In genomic region chr7:20030417-20030816, GRCh38 we compare ENCODE assay signal across 12 cellular contexts.
DNase-seq lines count a peak whose midpoint lies in the region; ATAC-seq and TF ChIP-seq lines count a peak whose summit lies in the region.
"Had no signal": no experiment of that assay in that cellular context is flagged by ENCODE, and none has a peak within 500 bp of the region (broad histone marks: within the 10 kb centered on the region; RNA-seq: fewer than 3 reads in every experiment).

No MANE protein-coding gene starts in this region.

- ATAC-seq in GM19467 (IDR thresholded peaks at IDR 0.05; ENCODE audit: unreplicated experiment) (peak; percentile 84), HG02973 (IDR thresholded peaks at IDR 0.05; ENCODE audit: unreplicated experiment) (peak; percentile 81)
- no peak for ATAC-seq in activated CD8-positive, alpha-beta memory T cell treated with anti-CD3 and anti-CD28 coated beads, Interleukin-2, amount 10 ng/mL, durations not matched to agents 7 days and 5 days
- ATAC-seq: stimulated activated naive CD8-positive, alpha-beta T cell treated with anti-CD3 and anti-CD28 coated beads, Interleukin-15, amount 100 ng/mL, for 72 hours had no signal

- H3K9me3 Mint-ChIP-seq in activated CD8-positive, alpha-beta memory T cell treated with anti-CD3 and anti-CD28 coated beads, Interleukin-2, amount 10 ng/mL, durations not matched to agents 7 days and 5 days (ENCODE audit: low read depth): peaks cover 2% of the 10 kb centered on the region
- H3K9me3 Mint-ChIP-seq: stimulated activated naive CD8-positive, alpha-beta T cell treated with anti-CD3 and anti-CD28 coated beads, Interleukin-15, amount 100 ng/mL, for 72 hours had no signal

- CTCF ChIA-PET in activated CD8-positive, alpha-beta memory T cell treated with anti-CD3 and anti-CD28 coated beads, Interleukin-2, amount 10 ng/mL, durations not matched to agents 7 days and 5 days (lab: Charles Lee): interaction anchor here (1.0 to 1.3 kb wide), 2 partner anchors 9 to 15 kb away, joined by 3 read pairs; no protein-coding TSS in a partner anchor

- H3K9ac ChIP-seq in MM.1S (ENCODE audit: low read length): no peak overlapping the region

- TF ChIP-seq CTCF in GM10266 (IDR thresholded peaks at IDR 0.05; ENCODE audit: control insufficient read depth, insufficient read depth, low read depth, missing control alignments): no peak
- TF ChIP-seq CTCF in MM.1S (IDR thresholded peaks at IDR 0.05; ENCODE audit: low read length): no peak
- TF ChIP-seq CTCF in adrenal gland (IDR thresholded peaks at IDR 0.05): no peak

- H3K36me3 ChIP-seq in MM.1S (replicated peaks; ENCODE audit: insufficient read depth, low read length) (no peaks in the 10 kb centered on the region), adrenal gland (replicated peaks in 1 of 2) (no peaks in the 10 kb centered on the region)
- H3K36me3 ChIP-seq: BE2C had no signal

- H3K27ac ChIP-seq in MM.1S (ENCODE audit: low read length) (peak overlapping the region; percentile 38; the same call in 1 of the 2 replicates), adrenal gland (no peak overlapping the region)

- H3K79me2 ChIP-seq in MM.1S (ENCODE audit: low read length): no peaks in the 10 kb centered on the region

- H3K27ac Mint-ChIP-seq in activated CD8-positive, alpha-beta memory T cell treated with anti-CD3 and anti-CD28 coated beads, Interleukin-2, amount 10 ng/mL, durations not matched to agents 7 days and 5 days: no peak overlapping the region
- H3K27ac Mint-ChIP-seq: stimulated activated naive CD8-positive, alpha-beta T cell treated with anti-CD3 and anti-CD28 coated beads, Interleukin-15, amount 100 ng/mL, for 72 hours had no signal

- no peaks in the 10 kb centered on the region for H3K27me3 ChIP-seq in MM.1S (replicated peaks; ENCODE audit: insufficient read depth, low read length)
- no peaks in the 10 kb centered on the region for H3K27me3 ChIP-seq in adrenal gland

- H3K4me1 ChIP-seq in MM.1S (ENCODE audit: low read length): peaks cover 19% of the 10 kb centered on the region
- H3K4me1 ChIP-seq in adrenal gland (replicated peaks in 1 of 2): peaks cover 9 to 28% of the 10 kb centered on the region in 2 donors
- H3K4me1 ChIP-seq: BE2C had no signal

- no peaks in the 10 kb centered on the region for H3K36me3 Mint-ChIP-seq in activated CD8-positive, alpha-beta memory T cell treated with anti-CD3 and anti-CD28 coated beads, Interleukin-2, amount 10 ng/mL, durations not matched to agents 7 days and 5 days

- peak; percentile 13 for DNase-seq in GM10266 (ENCODE audit: extremely low spot score)
- DNase-seq in MM.1S: peak; percentile 28
- DNase-seq in SIG-M5 (lab: John Stamatoyannopoulos, UW): no peak
- DNase-seq in adrenal gland: no peak
- no peak for DNase-seq in midbrain (lab: John Stamatoyannopoulos, UW)
- DNase-seq in activated CD8-positive, alpha-beta memory T cell treated with anti-CD3 and anti-CD28 coated beads, Interleukin-2, amount 10 ng/mL, durations not matched to agents 7 days and 5 days: no peak
- DNase-seq: amygdala; BE2C; mesendoderm; stimulated activated naive CD8-positive, alpha-beta T cell treated with anti-CD3 and anti-CD28 coated beads, Interleukin-15, amount 100 ng/mL, for 72 hours had no signal

- no peaks in the 10 kb centered on the region for H3K9me2 ChIP-seq in MM.1S (replicated peaks; ENCODE audit: insufficient read depth, low read length)

- no peaks in the 10 kb centered on the region for H3K27me3 Mint-ChIP-seq in activated CD8-positive, alpha-beta memory T cell treated with anti-CD3 and anti-CD28 coated beads, Interleukin-2, amount 10 ng/mL, durations not matched to agents 7 days and 5 days
- H3K27me3 Mint-ChIP-seq: stimulated activated naive CD8-positive, alpha-beta T cell treated with anti-CD3 and anti-CD28 coated beads, Interleukin-15, amount 100 ng/mL, for 72 hours had no signal

- WGBS in adrenal gland, 4 donors: 58 to 91% (median 82%) methylated on average over 2 of the region's 2 CpGs

- H3K4me2 ChIP-seq in MM.1S (ENCODE audit: low read depth, low read length): peak overlapping the region; percentile 19; the same call in 1 of the 2 replicates

- no peak overlapping the region for H2AFZ ChIP-seq in MM.1S (ENCODE audit: low read length)

- intact Hi-C loops in adrenal gland (cut with DNase I): no loop called here

- no peaks in the 10 kb centered on the region for H3K9me3 ChIP-seq in MM.1S (replicated peaks; ENCODE audit: insufficient read depth, low read length)
- H3K9me3 ChIP-seq in adrenal gland (replicated peaks in 1 of 3): no peaks in the 10 kb centered on the region
- H3K9me3 ChIP-seq: BE2C had no signal

- no peaks in the 10 kb centered on the region for H3K4me1 Mint-ChIP-seq in activated CD8-positive, alpha-beta memory T cell treated with anti-CD3 and anti-CD28 coated beads, Interleukin-2, amount 10 ng/mL, durations not matched to agents 7 days and 5 days
- H3K4me1 Mint-ChIP-seq: stimulated activated naive CD8-positive, alpha-beta T cell treated with anti-CD3 and anti-CD28 coated beads, Interleukin-15, amount 100 ng/mL, for 72 hours had no signal

- no peak for TF ChIP-seq POLR2A in adrenal gland (IDR thresholded peaks at IDR 0.05)

- H3K4me3 Mint-ChIP-seq in activated CD8-positive, alpha-beta memory T cell treated with anti-CD3 and anti-CD28 coated beads, Interleukin-2, amount 10 ng/mL, durations not matched to agents 7 days and 5 days: no peak overlapping the region
- H3K4me3 Mint-ChIP-seq: stimulated activated naive CD8-positive, alpha-beta T cell treated with anti-CD3 and anti-CD28 coated beads, Interleukin-15, amount 100 ng/mL, for 72 hours had no signal

- H4K20me1 ChIP-seq in MM.1S (ENCODE audit: insufficient read depth, low read length): no peaks in the 10 kb centered on the region

- 0 out of 2 replicates have a peak, but pooled peaks cover 4% of the 10 kb centered on the region for H3F3A ChIP-seq in MM.1S (ENCODE audit: insufficient read depth, low read length)

- H3K4me3 ChIP-seq in MM.1S (ENCODE audit: low read length): 0 out of 2 replicates have a peak overlapping the region, but pooled peaks have one; percentile 9
- H3K4me3 ChIP-seq in adrenal gland: no peak overlapping the region

Comparison
In these comparisons a context has a peak if more than half of its experiments do, and no peak if none do; other contexts are left out.
1. DNase-seq: peak in GM10266 (single experiment) and MM.1S (single experiment); none in SIG-M5 (single experiment), adrenal gland (0 of 7), midbrain (single experiment) and activated CD8-positive, alpha-beta memory T cell treated with anti-CD3 and anti-CD28 coated beads, Interleukin-2, amount 10 ng/mL, durations not matched to agents 7 days and 5 days (single experiment).